Comparison of ENCODE assay signal across 26 cellular contexts in genomic region chr3:194006102-194006501, GRCh38.
DNase-seq lines count a peak whose midpoint lies in the region; ATAC-seq and TF ChIP-seq lines count a peak whose summit lies in the region.
"Had no signal": no experiment of that assay in that cellular context is flagged by ENCODE, and none has a peak within 500 bp of the region (broad histone marks: within the 10 kb centered on the region; RNA-seq: fewer than 3 reads in every experiment).

No MANE protein-coding gene starts in this region.

- no peak for TF ChIP-seq POLR2A in right lobe of liver (IDR thresholded peaks at IDR 0.05)

- no peaks in the 10 kb centered on the region for H3K9me3 Mint-ChIP-seq in endodermal cell
- H3K9me3 Mint-ChIP-seq: activated T-cell treated with anti-CD3 and anti-CD28 coated beads, Interleukin-2, amount 50 U/mL, for 4 hours; natural killer cell had no signal

- DNase-seq in right lobe of liver (no peak), NCI-H526 treated with DMSO at 0.1 percent for 48 hours (lab: John Stamatoyannopoulos, UW) (peak; percentile 21), endodermal cell (no peak), NCI-H1694 treated with DMSO at 0.1 percent for 48 hours (lab: John Stamatoyannopoulos, UW) (no peak), superior temporal gyrus (ENCODE audit: extremely low spot score) (no peak), ureter (ENCODE audit: low spot score) (no peak)
- DNase-seq: activated CD4-positive, alpha-beta T cell treated with anti-CD3 and anti-CD28 coated beads for 4 hours; activated T-cell treated with anti-CD3 and anti-CD28 coated beads, Interleukin-2, amount 50 U/mL, for 4 hours; body of pancreas; effector CD8-positive, alpha-beta T cell; erythroblast; foreskin melanocyte; natural killer cell; NCI-H2081; NCI-H510A; retina; T-helper 17 cell had no signal

- H3K4me3 Mint-ChIP-seq in endodermal cell = no peak overlapping the region
- H3K4me3 Mint-ChIP-seq: activated T-cell treated with anti-CD3 and anti-CD28 coated beads, Interleukin-2, amount 50 U/mL, for 4 hours; natural killer cell; T-helper 17 cell had no signal

- no peaks in the 10 kb centered on the region for H3K36me3 ChIP-seq in liver (ENCODE audit: control insufficient read depth in 4 of 4, insufficient read depth in 3 of 4, low read depth in 1 of 4, low read length in 3 of 4)
- no peaks in the 10 kb centered on the region for H3K36me3 ChIP-seq in right lobe of liver
- H3K36me3 ChIP-seq in endodermal cell (ENCODE audit: control insufficient read depth, insufficient read depth, low read length) = no peaks in the 10 kb centered on the region
- H3K36me3 ChIP-seq: HAP-1, suprapubic skin, vagina had no signal

- H3K9me3 ChIP-seq in liver (ENCODE audit: control insufficient read depth in 4 of 4, low read length in 3 of 4) (no peaks in the 10 kb centered on the region), right lobe of liver (no peaks in the 10 kb centered on the region), endodermal cell (ENCODE audit: control insufficient read depth, low read length) (no peaks in the 10 kb centered on the region)
- H3K9me3 ChIP-seq: body of pancreas, HAP-1, suprapubic skin, vagina had no signal

- intact Hi-C loops in right lobe of liver (cut with DNase I) = no loop called here

- H3K4me3 ChIP-seq in liver (ENCODE audit: low read depth in 1 of 3, low read length in 3 of 3) = no peak overlapping the region
- no peak overlapping the region for H3K4me3 ChIP-seq in right lobe of liver
- no peak overlapping the region for H3K4me3 ChIP-seq in endodermal cell (ENCODE audit: low read length)
- H3K4me3 ChIP-seq: body of pancreas, HAP-1, hepatocyte, SK-N-MC, suprapubic skin, vagina had no signal

- H3K4me1 ChIP-seq in liver (ENCODE audit: control insufficient read depth in 4 of 4, insufficient read depth in 4 of 4, low read length in 3 of 4) (peaks cover 6 to 11% (median 9%) of the 10 kb centered on the region in 4 donors), right lobe of liver (peaks cover 0 to 21% (median 4%) of the 10 kb centered on the region in 4 donors), endodermal cell (ENCODE audit: control insufficient read depth, insufficient read depth, low read length) (peaks cover 8% of the 10 kb centered on the region)

- H3K27ac ChIP-seq in liver (ENCODE audit: low read depth in 1 of 2, low read length in 2 of 2) (no peak overlapping the region), right lobe of liver (no peak overlapping the region), endodermal cell (ENCODE audit: low read depth, low read length) (no peak overlapping the region)
- H3K27ac ChIP-seq: C4-2B, hepatocyte, SK-N-MC, suprapubic skin, vagina had no signal

- ATAC-seq in right lobe of liver (no peak), GM21526 (IDR thresholded peaks at IDR 0.05; ENCODE audit: low FRiP score, unreplicated experiment) (no peak)
- ATAC-seq: activated T-cell treated with anti-CD3 and anti-CD28 coated beads, Interleukin-2, amount 50 U/mL, for 4 hours; body of pancreas; left lobe of liver; natural killer cell; T-helper 17 cell had no signal

- no peaks in the 10 kb centered on the region for H3K36me3 Mint-ChIP-seq in endodermal cell (ENCODE audit: low read depth)
- H3K36me3 Mint-ChIP-seq: natural killer cell had no signal

- no peak for TF ChIP-seq RAD21 in liver (IDR thresholded peaks at IDR 0.05)

- no peak overlapping the region for H3K27ac Mint-ChIP-seq in endodermal cell
- H3K27ac Mint-ChIP-seq: natural killer cell, T-helper 17 cell had no signal

- 65% methylated on average over 3 of the region's 3 CpGs for WGBS in liver
- WGBS in right lobe of liver (ENCODE audit: insufficient coverage, low coverage, low lambda C conversion rate, missing lambda C conversion rate) = 62% methylated on average over 3 of the region's 3 CpGs
- WGBS in endodermal cell (ENCODE audit: insufficient coverage in 1 of 2, insufficient read length in 1 of 2), 2 experiments = 13 to 37% methylated on average over 2 to 3 of the region's 3 CpGs

- no peak overlapping the region for H3K9ac ChIP-seq in liver (ENCODE audit: low read depth in 1 of 2, low read length in 2 of 2)
- no peak overlapping the region for H3K9ac ChIP-seq in endodermal cell (ENCODE audit: extremely low read depth, low read length, poor library complexity, severe bottlenecking)

- peaks cover 8% of the 10 kb centered on the region for H3K27me3 Mint-ChIP-seq in endodermal cell (ENCODE audit: insufficient read depth)

- H3K27me3 ChIP-seq in liver (ENCODE audit: control insufficient read depth in 4 of 4, insufficient read depth in 4 of 4, low read length in 3 of 4) = no peaks in the 10 kb centered on the region
- H3K27me3 ChIP-seq in right lobe of liver = no peaks in the 10 kb centered on the region
- H3K27me3 ChIP-seq in endodermal cell (ENCODE audit: control insufficient read depth, insufficient read depth, low read length, poor library complexity, severe bottlenecking) = no peaks in the 10 kb centered on the region
- H3K27me3 ChIP-seq: body of pancreas, hepatocyte, suprapubic skin, vagina had no signal

- peaks cover 26% of the 10 kb centered on the region for H3K4me1 Mint-ChIP-seq in endodermal cell

- TF ChIP-seq CTCF in liver (IDR thresholded peaks at IDR 0.05; ENCODE audit: low read depth, low read length, missing input control) = peak; percentile 2
- no peak for TF ChIP-seq CTCF in right lobe of liver (IDR thresholded peaks at IDR 0.05)
- TF ChIP-seq CTCF in endodermal cell (conservative IDR thresholded peaks at IDR 0.05) = peak; percentile 55

TF ChIP-seq in liver, 16 proteins besides CTCF, POLR2A, EP300 and RAD21:
- TF ChIP-seq REST (IDR thresholded peaks at IDR 0.05) (no peak), HNF4A (conservative IDR thresholded peaks at IDR 0.05) (no peak), FOXA1 (IDR thresholded peaks at IDR 0.05) (no peak), NR2F2 (IDR thresholded peaks at IDR 0.05) (no peak), SP1 (IDR thresholded peaks at IDR 0.05) (no peak), EGR1 (IDR thresholded peaks at IDR 0.05; ENCODE audit: low read depth in 2 of 2) (no peak), JUND (IDR thresholded peaks at IDR 0.05) (no peak), GABPA (IDR thresholded peaks at IDR 0.05 in 1 of 2, conservative IDR thresholded peaks at IDR 0.05 in 1 of 2) (no peak), ZBTB33 (IDR thresholded peaks at IDR 0.05) (no peak), YY1 (IDR thresholded peaks at IDR 0.05) (no peak), ATF3 (IDR thresholded peaks at IDR 0.05) (no peak), MAX (IDR thresholded peaks at IDR 0.05) (no peak), TAF1 (conservative IDR thresholded peaks at IDR 0.05) (no peak), RXRA (IDR thresholded peaks at IDR 0.05) (no peak), FOXA2 (IDR thresholded peaks at IDR 0.05) (no peak), HNF4G (IDR thresholded peaks at IDR 0.05) (no peak)

Comparison
In these comparisons a context has a peak if more than half of its experiments do, and no peak if none do; other contexts are left out.
1. CTCF ChIP-seq: peak in liver (single experiment) and endodermal cell (single experiment); none in right lobe of liver (0 of 4).